Comparison of ENCODE assay signal across 32 cellular contexts in the genomic region with DNA sequence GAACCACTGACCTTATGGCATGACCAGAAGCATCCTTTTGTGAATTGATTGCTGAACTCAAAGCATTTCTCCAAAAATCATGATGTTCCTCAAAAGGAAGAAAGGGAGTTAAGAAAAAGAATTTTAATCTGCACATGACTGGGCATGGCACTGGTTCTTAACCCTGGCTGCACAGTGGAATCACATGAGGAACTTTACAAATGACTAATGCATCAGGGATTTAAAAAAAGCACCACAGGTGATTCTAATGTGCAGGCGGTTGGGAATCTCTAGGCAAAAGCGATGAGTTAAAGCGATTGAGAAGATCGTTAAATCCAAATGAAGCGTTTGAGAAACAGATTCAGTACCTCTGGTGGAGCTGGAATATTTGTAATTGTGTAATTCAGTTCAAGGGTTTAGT.
"Had no signal": no experiment of that assay in that cellular context is flagged by ENCODE, and none has a peak within 500 bp of the region (broad histone marks: within the 10 kb centered on the region; RNA-seq: fewer than 3 reads in every experiment).

No MANE protein-coding gene starts in this region.

- H3K27ac Mint-ChIP-seq: activated CD4-positive, alpha-beta memory T cell treated with anti-CD3 and anti-CD28 coated beads, Interleukin-2, amount 10 ng/mL, durations not matched to agents 7 days and 5 days; activated CD4-positive, alpha-beta T cell treated with anti-CD3 and anti-CD28 coated beads, Interleukin-2, amount 10 ng/mL, durations not matched to agents 7 days and 5 days; activated naive CD8-positive, alpha-beta T cell; activated T-cell treated with anti-CD3 and anti-CD28 coated beads, Interleukin-2, amount 50 U/mL, for 24 hours; activated T-cell treated with anti-CD3 and anti-CD28 coated beads, Interleukin-2, amount 50 U/mL, for 72 hours; effector memory CD8-positive, alpha-beta T cell; WTC11 had no signal

- H3K27me3 ChIP-seq: brain microvascular endothelial cell, gastrocnemius medialis, heart left ventricle had no signal

- H3K4me3 Mint-ChIP-seq: activated CD4-positive, alpha-beta memory T cell treated with anti-CD3 and anti-CD28 coated beads, Interleukin-2, amount 10 ng/mL, durations not matched to agents 7 days and 5 days; activated CD4-positive, alpha-beta T cell treated with anti-CD3 and anti-CD28 coated beads, Interleukin-2, amount 10 ng/mL, durations not matched to agents 7 days and 5 days; activated naive CD8-positive, alpha-beta T cell; activated T-cell treated with anti-CD3 and anti-CD28 coated beads, Interleukin-2, amount 50 U/mL, for 24 hours; activated T-cell treated with anti-CD3 and anti-CD28 coated beads, Interleukin-2, amount 50 U/mL, for 72 hours; effector memory CD8-positive, alpha-beta T cell; WTC11 had no signal

- H3K36me3 ChIP-seq: brain microvascular endothelial cell, gastrocnemius medialis, heart left ventricle had no signal

- H3K9me3 ChIP-seq: gastrocnemius medialis, heart left ventricle had no signal

- H3K4me3 ChIP-seq: gastrocnemius medialis, heart left ventricle had no signal

- FAIRE-seq: astrocyte, colon, TTC549 had no signal

- H3K9me3 Mint-ChIP-seq: activated CD4-positive, alpha-beta T cell treated with anti-CD3 and anti-CD28 coated beads, Interleukin-2, amount 10 ng/mL, durations not matched to agents 7 days and 5 days; activated T-cell treated with anti-CD3 and anti-CD28 coated beads, Interleukin-2, amount 50 U/mL, for 24 hours; WTC11 had no signal

- H3K4me1 Mint-ChIP-seq: activated CD4-positive, alpha-beta memory T cell treated with anti-CD3 and anti-CD28 coated beads, Interleukin-2, amount 10 ng/mL, durations not matched to agents 7 days and 5 days; activated CD4-positive, alpha-beta T cell treated with anti-CD3 and anti-CD28 coated beads, Interleukin-2, amount 10 ng/mL, durations not matched to agents 7 days and 5 days; WTC11 had no signal

- H3K36me3 Mint-ChIP-seq: activated naive CD8-positive, alpha-beta T cell; WTC11 had no signal

- DNase-seq: activated CD4-positive, alpha-beta memory T cell treated with anti-CD3 and anti-CD28 coated beads, Interleukin-2, amount 10 ng/mL, durations not matched to agents 7 days and 5 days; activated CD4-positive, alpha-beta T cell treated with anti-CD3 and anti-CD28 coated beads for 1 hour; activated CD4-positive, alpha-beta T cell treated with anti-CD3 and anti-CD28 coated beads for 4 hours; activated CD4-positive, alpha-beta T cell treated with anti-CD3 and anti-CD28 coated beads, Interleukin-2, amount 10 ng/mL, durations not matched to agents 7 days and 5 days; activated CD4-positive, alpha-beta T cell treated with anti-CD3 and anti-CD28 coated beads, Interleukin-2, amount 50 U/mL, for 4 hours; activated CD8-positive, alpha-beta memory T cell treated with anti-CD3 and anti-CD28 coated beads, Interleukin-2, amount 50 U/mL, for 48 hours; activated gamma-delta T cell; activated naive CD4-positive, alpha-beta T cell treated with anti-CD3 and anti-CD28 coated beads, Interleukin-2, amount 50 U/mL, for 16 hours; activated naive CD4-positive, alpha-beta T cell treated with Interleukin-2 at 50 U/mL for 16 hours; activated T-cell treated with anti-CD3 and anti-CD28 coated beads for 4 hours; activated T-cell treated with anti-CD3 and anti-CD28 coated beads, Interleukin-2, amount 50 U/mL, for 24 hours; activated T-cell treated with anti-CD3 and anti-CD28 coated beads, Interleukin-2, amount 50 U/mL, for 72 hours; amniotic stem cell; anterior cingulate cortex; brain microvascular endothelial cell; caudate nucleus; cortex of kidney; dermis blood vessel endothelial cell; effector CD4-positive, alpha-beta T cell; effector memory CD8-positive, alpha-beta T cell; foreskin fibroblast; gastrocnemius medialis; glutamatergic neuron; heart left ventricle; T-helper 2 cell had no signal

- H3K4me1 ChIP-seq: gastrocnemius medialis, heart left ventricle had no signal

- H3K27ac ChIP-seq: brain microvascular endothelial cell, epithelial cell of prostate, gastrocnemius medialis, heart left ventricle, VCaP had no signal

- H3K27me3 Mint-ChIP-seq: activated CD4-positive, alpha-beta memory T cell treated with anti-CD3 and anti-CD28 coated beads, Interleukin-2, amount 10 ng/mL, durations not matched to agents 7 days and 5 days; activated CD4-positive, alpha-beta T cell treated with anti-CD3 and anti-CD28 coated beads, Interleukin-2, amount 10 ng/mL, durations not matched to agents 7 days and 5 days; effector memory CD8-positive, alpha-beta T cell had no signal
